Comparison of ENCODE assay signal across 1 cellular context in genomic region chr5:67235399-67236110, GRCh38.
TF ChIP-seq lines count a peak whose summit lies in the region.

No MANE protein-coding gene starts in this region.

TF ChIP-seq in HepG2, 621 proteins besides CTCF, POLR2A, EP300 and RAD21 (continued from another document and continues in another):
- peak; percentile 57; the same call in 1 of the 2 replicates for TF ChIP-seq FOXA1 (IDR thresholded peaks at IDR 0.05)
- TF ChIP-seq FOXA1 (CRISPR knock-in tag; IDR thresholded peaks at IDR 0.05), result peak; percentile 82
- no peak for TF ChIP-seq XBP1 (CRISPR knock-in tag; IDR thresholded peaks at IDR 0.05)
- TF ChIP-seq ZNF232 (CRISPR knock-in tag; IDR thresholded peaks at IDR 0.05; ENCODE audit: borderline replicate concordance), result no peak
- no peak for TF ChIP-seq ZNF737 (CRISPR knock-in tag; IDR thresholded peaks at IDR 0.05; ENCODE audit: borderline replicate concordance)
- TF ChIP-seq KLF15 (CRISPR knock-in tag; IDR thresholded peaks at IDR 0.05; ENCODE audit: borderline replicate concordance), result no peak
- TF ChIP-seq, protein P1, sequence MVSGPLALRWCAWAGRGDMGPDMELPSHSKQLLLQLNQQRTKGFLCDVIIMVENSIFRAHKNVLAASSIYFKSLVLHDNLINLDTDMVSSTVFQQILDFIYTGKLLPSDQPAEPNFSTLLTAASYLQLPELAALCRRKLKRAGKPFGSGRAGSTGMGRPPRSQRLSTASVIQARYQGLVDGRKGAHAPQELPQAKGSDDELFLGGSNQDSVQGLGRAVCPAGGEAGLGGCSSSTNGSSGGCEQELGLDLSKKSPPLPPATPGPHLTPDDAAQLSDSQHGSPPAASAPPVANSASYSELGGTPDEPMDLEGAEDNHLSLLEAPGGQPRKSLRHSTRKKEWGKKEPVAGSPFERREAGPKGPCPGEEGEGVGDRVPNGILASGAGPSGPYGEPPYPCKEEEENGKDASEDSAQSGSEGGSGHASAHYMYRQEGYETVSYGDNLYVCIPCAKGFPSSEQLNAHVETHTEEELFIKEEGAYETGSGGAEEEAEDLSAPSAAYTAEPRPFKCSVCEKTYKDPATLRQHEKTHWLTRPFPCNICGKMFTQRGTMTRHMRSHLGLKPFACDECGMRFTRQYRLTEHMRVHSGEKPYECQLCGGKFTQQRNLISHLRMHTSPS (CRISPR knock-in tag; IDR thresholded peaks at IDR 0.05; ENCODE audit: low read depth), result no peak
- peak; percentile 74; the same call in 1 of the 2 replicates for TF ChIP-seq TARDBP (CRISPR knock-in tag; IDR thresholded peaks at IDR 0.05)
- TF ChIP-seq ZBTB8A (CRISPR knock-in tag; IDR thresholded peaks at IDR 0.05; ENCODE audit: borderline replicate concordance, low read depth), result no peak
- TF ChIP-seq THAP8 (CRISPR knock-in tag; IDR thresholded peaks at IDR 0.05; ENCODE audit: borderline replicate concordance), result no peak
- TF ChIP-seq NR2F2 (IDR thresholded peaks at IDR 0.05; ENCODE audit: borderline replicate concordance, low read depth), result no peak
- no peak for TF ChIP-seq THYN1 (CRISPR knock-in tag; IDR thresholded peaks at IDR 0.05; ENCODE audit: borderline replicate concordance, low read depth)
- 0 out of 2 replicates have a peak, but pooled peaks have one; percentile 12 for TF ChIP-seq BHLHE40 (IDR thresholded peaks at IDR 0.05; ENCODE audit: low read length)
- no peak for TF ChIP-seq ZNF441 (CRISPR knock-in tag; IDR thresholded peaks at IDR 0.05; ENCODE audit: borderline replicate concordance)
- TF ChIP-seq SCMH1 (CRISPR knock-in tag; IDR thresholded peaks at IDR 0.05; ENCODE audit: borderline replicate concordance), result no peak
- TF ChIP-seq, protein P2, sequence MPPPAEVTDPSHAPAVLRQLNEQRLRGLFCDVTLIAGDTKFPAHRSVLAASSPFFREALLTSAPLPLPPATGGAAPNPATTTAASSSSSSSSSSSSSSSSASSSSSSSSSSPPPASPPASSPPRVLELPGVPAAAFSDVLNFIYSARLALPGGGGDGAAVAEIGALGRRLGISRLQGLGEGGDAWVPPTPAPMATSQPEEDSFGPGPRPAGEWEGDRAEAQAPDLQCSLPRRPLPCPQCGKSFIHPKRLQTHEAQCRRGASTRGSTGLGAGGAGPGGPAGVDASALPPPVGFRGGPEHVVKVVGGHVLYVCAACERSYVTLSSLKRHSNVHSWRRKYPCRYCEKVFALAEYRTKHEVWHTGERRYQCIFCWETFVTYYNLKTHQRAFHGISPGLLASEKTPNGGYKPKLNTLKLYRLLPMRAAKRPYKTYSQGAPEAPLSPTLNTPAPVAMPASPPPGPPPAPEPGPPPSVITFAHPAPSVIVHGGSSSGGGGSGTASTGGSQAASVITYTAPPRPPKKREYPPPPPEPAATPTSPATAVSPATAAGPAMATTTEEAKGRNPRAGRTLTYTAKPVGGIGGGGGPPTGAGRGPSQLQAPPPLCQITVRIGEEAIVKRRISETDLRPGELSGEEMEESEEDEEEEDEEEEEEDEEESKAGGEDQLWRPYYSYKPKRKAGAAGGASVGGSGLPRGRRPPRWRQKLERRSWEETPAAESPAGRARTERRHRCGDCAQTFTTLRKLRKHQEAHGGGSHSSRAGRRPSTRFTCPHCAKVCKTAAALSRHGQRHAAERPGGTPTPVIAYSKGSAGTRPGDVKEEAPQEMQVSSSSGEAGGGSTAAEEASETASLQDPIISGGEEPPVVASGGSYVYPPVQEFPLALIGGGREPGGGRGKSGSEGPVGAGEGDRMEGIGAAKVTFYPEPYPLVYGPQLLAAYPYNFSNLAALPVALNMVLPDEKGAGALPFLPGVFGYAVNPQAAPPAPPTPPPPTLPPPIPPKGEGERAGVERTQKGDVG (CRISPR knock-in tag; IDR thresholded peaks at IDR 0.05; ENCODE audit: borderline replicate concordance), result no peak
- no peak for TF ChIP-seq ZKSCAN1 (IDR thresholded peaks at IDR 0.05; ENCODE audit: low read length)
- no peak for TF ChIP-seq SP5 (CRISPR knock-in tag; IDR thresholded peaks at IDR 0.05; ENCODE audit: borderline replicate concordance, low read depth)
- TF ChIP-seq, protein P3, sequence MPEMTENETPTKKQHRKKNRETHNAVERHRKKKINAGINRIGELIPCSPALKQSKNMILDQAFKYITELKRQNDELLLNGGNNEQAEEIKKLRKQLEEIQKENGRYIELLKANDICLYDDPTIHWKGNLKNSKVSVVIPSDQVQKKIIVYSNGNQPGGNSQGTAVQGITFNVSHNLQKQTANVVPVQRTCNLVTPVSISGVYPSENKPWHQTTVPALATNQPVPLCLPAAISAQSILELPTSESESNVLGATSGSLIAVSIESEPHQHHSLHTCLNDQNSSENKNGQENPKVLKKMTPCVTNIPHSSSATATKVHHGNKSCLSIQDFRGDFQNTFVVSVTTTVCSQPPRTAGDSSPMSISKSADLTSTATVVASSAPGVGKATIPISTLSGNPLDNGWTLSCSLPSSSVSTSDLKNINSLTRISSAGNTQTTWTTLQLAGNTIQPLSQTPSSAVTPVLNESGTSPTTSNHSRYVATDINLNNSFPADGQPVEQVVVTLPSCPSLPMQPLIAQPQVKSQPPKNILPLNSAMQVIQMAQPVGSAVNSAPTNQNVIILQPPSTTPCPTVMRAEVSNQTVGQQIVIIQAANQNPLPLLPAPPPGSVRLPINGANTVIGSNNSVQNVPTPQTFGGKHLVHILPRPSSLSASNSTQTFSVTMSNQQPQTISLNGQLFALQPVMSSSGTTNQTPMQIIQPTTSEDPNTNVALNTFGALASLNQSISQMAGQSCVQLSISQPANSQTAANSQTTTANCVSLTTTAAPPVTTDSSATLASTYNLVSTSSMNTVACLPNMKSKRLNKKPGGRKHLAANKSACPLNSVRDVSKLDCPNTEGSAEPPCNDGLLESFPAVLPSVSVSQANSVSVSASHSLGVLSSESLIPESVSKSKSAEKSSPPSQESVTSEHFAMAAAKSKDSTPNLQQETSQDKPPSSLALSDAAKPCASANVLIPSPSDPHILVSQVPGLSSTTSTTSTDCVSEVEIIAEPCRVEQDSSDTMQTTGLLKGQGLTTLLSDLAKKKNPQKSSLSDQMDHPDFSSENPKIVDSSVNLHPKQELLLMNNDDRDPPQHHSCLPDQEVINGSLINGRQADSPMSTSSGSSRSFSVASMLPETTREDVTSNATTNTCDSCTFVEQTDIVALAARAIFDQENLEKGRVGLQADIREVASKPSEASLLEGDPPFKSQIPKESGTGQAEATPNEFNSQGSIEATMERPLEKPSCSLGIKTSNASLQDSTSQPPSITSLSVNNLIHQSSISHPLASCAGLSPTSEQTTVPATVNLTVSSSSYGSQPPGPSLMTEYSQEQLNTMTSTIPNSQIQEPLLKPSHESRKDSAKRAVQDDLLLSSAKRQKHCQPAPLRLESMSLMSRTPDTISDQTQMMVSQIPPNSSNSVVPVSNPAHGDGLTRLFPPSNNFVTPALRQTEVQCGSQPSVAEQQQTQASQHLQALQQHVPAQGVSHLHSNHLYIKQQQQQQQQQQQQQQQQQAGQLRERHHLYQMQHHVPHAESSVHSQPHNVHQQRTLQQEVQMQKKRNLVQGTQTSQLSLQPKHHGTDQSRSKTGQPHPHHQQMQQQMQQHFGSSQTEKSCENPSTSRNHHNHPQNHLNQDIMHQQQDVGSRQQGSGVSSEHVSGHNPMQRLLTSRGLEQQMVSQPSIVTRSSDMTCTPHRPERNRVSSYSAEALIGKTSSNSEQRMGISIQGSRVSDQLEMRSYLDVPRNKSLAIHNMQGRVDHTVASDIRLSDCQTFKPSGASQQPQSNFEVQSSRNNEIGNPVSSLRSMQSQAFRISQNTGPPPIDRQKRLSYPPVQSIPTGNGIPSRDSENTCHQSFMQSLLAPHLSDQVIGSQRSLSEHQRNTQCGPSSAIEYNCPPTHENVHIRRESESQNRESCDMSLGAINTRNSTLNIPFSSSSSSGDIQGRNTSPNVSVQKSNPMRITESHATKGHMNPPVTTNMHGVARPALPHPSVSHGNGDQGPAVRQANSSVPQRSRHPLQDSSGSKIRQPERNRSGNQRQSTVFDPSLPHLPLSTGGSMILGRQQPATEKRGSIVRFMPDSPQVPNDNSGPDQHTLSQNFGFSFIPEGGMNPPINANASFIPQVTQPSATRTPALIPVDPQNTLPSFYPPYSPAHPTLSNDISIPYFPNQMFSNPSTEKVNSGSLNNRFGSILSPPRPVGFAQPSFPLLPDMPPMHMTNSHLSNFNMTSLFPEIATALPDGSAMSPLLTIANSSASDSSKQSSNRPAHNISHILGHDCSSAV (CRISPR knock-in tag; IDR thresholded peaks at IDR 0.05; ENCODE audit: borderline replicate concordance), result no peak
- TF ChIP-seq PHF21A (CRISPR knock-in tag; IDR thresholded peaks at IDR 0.05), result peak; percentile 60
- TF ChIP-seq ZNF205 (CRISPR knock-in tag; IDR thresholded peaks at IDR 0.05), result peak; percentile 87
- peak; percentile 59; the same call in 1 of the 2 replicates for TF ChIP-seq JUNB (CRISPR knock-in tag; IDR thresholded peaks at IDR 0.05; ENCODE audit: borderline replicate concordance)
- TF ChIP-seq ZNF562 (CRISPR knock-in tag; IDR thresholded peaks at IDR 0.05; ENCODE audit: borderline replicate concordance), result no peak
- TF ChIP-seq ZNF644 (CRISPR knock-in tag; IDR thresholded peaks at IDR 0.05; ENCODE audit: low read depth), result peak; percentile 78; the same call in 1 of the 2 replicates
- TF ChIP-seq, protein P4, sequence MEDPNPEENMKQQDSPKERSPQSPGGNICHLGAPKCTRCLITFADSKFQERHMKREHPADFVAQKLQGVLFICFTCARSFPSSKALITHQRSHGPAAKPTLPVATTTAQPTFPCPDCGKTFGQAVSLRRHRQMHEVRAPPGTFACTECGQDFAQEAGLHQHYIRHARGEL (CRISPR knock-in tag; IDR thresholded peaks at IDR 0.05), result no peak
- TF ChIP-seq KLF9 (CRISPR knock-in tag; IDR thresholded peaks at IDR 0.05; ENCODE audit: low read depth), result no peak
- no peak for TF ChIP-seq MTA3 (CRISPR knock-in tag; IDR thresholded peaks at IDR 0.05)
- no peak for TF ChIP-seq GABPA (IDR thresholded peaks at IDR 0.05; ENCODE audit: low read depth, low read length)
- no peak for TF ChIP-seq GABPA (CRISPR knock-in tag; IDR thresholded peaks at IDR 0.05; ENCODE audit: low read depth)
- TF ChIP-seq IRX3 (CRISPR knock-in tag; IDR thresholded peaks at IDR 0.05; ENCODE audit: borderline replicate concordance, low read depth), result no peak
- no peak for TF ChIP-seq ZFP36 (IDR thresholded peaks at IDR 0.05; ENCODE audit: borderline replicate concordance, low read depth, low read length, partially characterized antibody)
- TF ChIP-seq HNF1B (CRISPR knock-in tag; IDR thresholded peaks at IDR 0.05), result peak; percentile 80; the same call in 1 of the 2 replicates
- no peak for TF ChIP-seq ZNF510 (CRISPR knock-in tag; IDR thresholded peaks at IDR 0.05; ENCODE audit: low read depth)
- TF ChIP-seq ZNF740 (CRISPR knock-in tag; IDR thresholded peaks at IDR 0.05), result no peak
- no peak for TF ChIP-seq ZNF569 (CRISPR knock-in tag; IDR thresholded peaks at IDR 0.05; ENCODE audit: borderline replicate concordance)
- no peak for TF ChIP-seq ZNF557 (CRISPR knock-in tag; IDR thresholded peaks at IDR 0.05)
- TF ChIP-seq IKZF4 (CRISPR knock-in tag; IDR thresholded peaks at IDR 0.05; ENCODE audit: borderline replicate concordance, low read depth, not compliant biosample characterization), result no peak
- TF ChIP-seq JUND (CRISPR knock-in tag; IDR thresholded peaks at IDR 0.05), result no peak
- TF ChIP-seq SNAPC2 (CRISPR knock-in tag; IDR thresholded peaks at IDR 0.05), result no peak
- TF ChIP-seq ZKSCAN5 (CRISPR knock-in tag; IDR thresholded peaks at IDR 0.05), result no peak
- TF ChIP-seq, protein P5, sequence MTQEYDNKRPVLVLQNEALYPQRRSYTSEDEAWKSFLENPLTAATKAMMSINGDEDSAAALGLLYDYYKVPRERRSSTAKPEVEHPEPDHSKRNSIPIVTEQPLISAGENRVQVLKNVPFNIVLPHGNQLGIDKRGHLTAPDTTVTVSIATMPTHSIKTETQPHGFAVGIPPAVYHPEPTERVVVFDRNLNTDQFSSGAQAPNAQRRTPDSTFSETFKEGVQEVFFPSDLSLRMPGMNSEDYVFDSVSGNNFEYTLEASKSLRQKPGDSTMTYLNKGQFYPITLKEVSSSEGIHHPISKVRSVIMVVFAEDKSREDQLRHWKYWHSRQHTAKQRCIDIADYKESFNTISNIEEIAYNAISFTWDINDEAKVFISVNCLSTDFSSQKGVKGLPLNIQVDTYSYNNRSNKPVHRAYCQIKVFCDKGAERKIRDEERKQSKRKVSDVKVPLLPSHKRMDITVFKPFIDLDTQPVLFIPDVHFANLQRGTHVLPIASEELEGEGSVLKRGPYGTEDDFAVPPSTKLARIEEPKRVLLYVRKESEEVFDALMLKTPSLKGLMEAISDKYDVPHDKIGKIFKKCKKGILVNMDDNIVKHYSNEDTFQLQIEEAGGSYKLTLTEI (CRISPR knock-in tag; conservative IDR thresholded peaks at IDR 0.05), result no peak
- peak; percentile 85 for TF ChIP-seq ZMYM3 (CRISPR knock-in tag; IDR thresholded peaks at IDR 0.05)
- TF ChIP-seq RXRA (CRISPR knock-in tag; IDR thresholded peaks at IDR 0.05), result peak; percentile 76; the same call in 1 of the 2 replicates
- 0 out of 2 replicates have a peak, but pooled peaks have one; percentile 68 for TF ChIP-seq ZNF44 (CRISPR knock-in tag; IDR thresholded peaks at IDR 0.05)
- TF ChIP-seq ARNT2 (CRISPR knock-in tag; IDR thresholded peaks at IDR 0.05; ENCODE audit: low read depth), result no peak
- no peak for TF ChIP-seq ZNF615 (CRISPR knock-in tag; IDR thresholded peaks at IDR 0.05; ENCODE audit: borderline replicate concordance)
